ENCODE assay signal across 15 cellular contexts in genomic region chr2:198863655-198864054, GRCh38.
A peak's percentile ranks its signal among the peaks of the same experiment; 100 is the strongest.
DNase-seq lines count a peak whose midpoint lies in the region; ATAC-seq and TF ChIP-seq lines count a peak whose summit lies in the region.
"Had no signal": no experiment of that assay in that cellular context is flagged by ENCODE, and none has a peak within 500 bp of the region (broad histone marks: within the 10 kb centered on the region; RNA-seq: fewer than 3 reads in every experiment).

No MANE protein-coding gene starts in this region.

- no peaks in the 10 kb centered on the region for H3F3A ChIP-seq in GM23248 (ENCODE audit: insufficient read depth)

- DNase-seq in GM23248 = peak; percentile 12
- peak; percentile 7 for DNase-seq in MG63
- peak; percentile 56 to 61 for DNase-seq in fibroblast of lung (ENCODE audit: low read depth in 2 of 2)
- DNase-seq in posterior cingulate gyrus = no peak
- DNase-seq in retina = no peak
- DNase-seq: CD8-positive, alpha-beta T cell; COR-L47; DMS153; DMS79 treated with DMSO at 0.1 percent for 48 hours; GF-D8; KBM-7 had no signal

- no peaks in the 10 kb centered on the region for H3K9me2 ChIP-seq in GM23248 (ENCODE audit: insufficient read depth)

- H3K36me3 ChIP-seq in GM23248 (ENCODE audit: low read depth) (no peaks in the 10 kb centered on the region), MG63 (no peaks in the 10 kb centered on the region), fibroblast of lung (ENCODE audit: control insufficient read depth, insufficient read depth, low read length) (no peaks in the 10 kb centered on the region)

- H3K4me2 ChIP-seq in GM23248 (ENCODE audit: unreplicated experiment) (no peak overlapping the region), fibroblast of lung (ENCODE audit: extremely low read depth, insufficient read depth, low read length) (no peak overlapping the region)
- H3K4me2 ChIP-seq: A549 had no signal

- in situ Hi-C loops in GM23248 (cut with MboI) = no loop called here

- ATAC-seq in GM19023 (IDR thresholded peaks at IDR 0.05; ENCODE audit: unreplicated experiment) = no peak
- ATAC-seq: A549; CD8-positive, alpha-beta T cell; GM12878; HCT116 had no signal

- H3K27me3 ChIP-seq in GM23248 (replicated peaks; ENCODE audit: insufficient read depth) (no peaks in the 10 kb centered on the region), MG63 (no peaks in the 10 kb centered on the region), fibroblast of lung (ENCODE audit: control insufficient read depth, insufficient read depth, low read length) (no peaks in the 10 kb centered on the region)

- H3K4me3 ChIP-seq in GM23248 (no peak overlapping the region), MG63 (no peak overlapping the region), fibroblast of lung (replicated peaks in 1 of 4; ENCODE audit: control extremely low read depth in 1 of 4, insufficient read depth in 1 of 4, low read depth in 3 of 4, low read length in 4 of 4) (no peak overlapping the region)
- H3K4me3 ChIP-seq: A549, GM12878 had no signal

- no peaks in the 10 kb centered on the region for H4K20me1 ChIP-seq in GM23248 (ENCODE audit: insufficient read depth)
- no peaks in the 10 kb centered on the region for H4K20me1 ChIP-seq in fibroblast of lung (ENCODE audit: control insufficient read depth, extremely low read depth, insufficient read depth, low read length)

- no peak overlapping the region for H2AFZ ChIP-seq in GM23248
- H2AFZ ChIP-seq in fibroblast of lung (ENCODE audit: low read length) = no peak overlapping the region

- TF ChIP-seq CTCF in fibroblast of lung (conservative IDR thresholded peaks at IDR 0.05 in 1 of 2, IDR thresholded peaks at IDR 0.05 in 1 of 2; ENCODE audit: low read depth in 1 of 2, low read length in 2 of 2) = no peak

- WGBS in GM23248 (ENCODE audit: low coverage in 1 of 2, low lambda C conversion rate in 2 of 2, missing lambda C conversion rate in 2 of 2), 2 experiments = 62 to 65% methylated on average over 5 of the region's 5 CpGs

- H3K79me2 ChIP-seq in GM23248 (ENCODE audit: insufficient read depth) (no peaks in the 10 kb centered on the region), fibroblast of lung (ENCODE audit: control insufficient read depth, insufficient read depth, low read length) (no peaks in the 10 kb centered on the region)

- no peaks in the 10 kb centered on the region for H3K4me1 ChIP-seq in GM23248 (ENCODE audit: insufficient read depth)
- no peaks in the 10 kb centered on the region for H3K4me1 ChIP-seq in fibroblast of lung (ENCODE audit: control insufficient read depth, extremely low read depth, insufficient read depth, low read length)
- H3K4me1 ChIP-seq: A549 had no signal

- H3K27ac ChIP-seq in GM23248 (no peak overlapping the region), fibroblast of lung (ENCODE audit: insufficient read depth, low read length) (no peak overlapping the region)
- H3K27ac ChIP-seq: A549 had no signal

- no peaks in the 10 kb centered on the region for H3K9me3 ChIP-seq in GM23248 (ENCODE audit: low read depth)
- H3K9me3 ChIP-seq in MG63 = no peaks in the 10 kb centered on the region
- no peaks in the 10 kb centered on the region for H3K9me3 ChIP-seq in fibroblast of lung (ENCODE audit: control insufficient read depth, insufficient read depth, low read depth, low read length)
- H3K9me3 ChIP-seq: A549 had no signal

- H3K9ac ChIP-seq in GM23248 = no peak overlapping the region
- H3K9ac ChIP-seq in fibroblast of lung (ENCODE audit: insufficient read depth, low read length) = no peak overlapping the region

- intact Hi-C loops in posterior cingulate gyrus (cut with DNase I) = no loop called here

Comparison
In these comparisons a context has a peak if more than half of its experiments do, and no peak if none do; other contexts are left out.
1. DNase-seq: peak in GM23248 (single experiment), MG63 (single experiment) and fibroblast of lung (2 of 2); none in posterior cingulate gyrus (0 of 10) and retina (single experiment).